Comparison of ENCODE assay signal across 1 cellular context in genomic region chr17:5111402-5112204, GRCh38.
TF ChIP-seq lines count a peak whose summit lies in the region.

Gene ZNF232, minus strand, starts transcription at chr17:5111878. Its CDS starts 56 bp downstream, at chr17:5111822.

TF ChIP-seq in K562, 482 proteins besides CTCF, POLR2A, EP300 and RAD21 (continued from another document and continues in another):
- TF ChIP-seq VEZF1 (CRISPR knock-in tag; IDR thresholded peaks at IDR 0.05) = no peak
- no peak; the same call in 1 of the 2 replicates for TF ChIP-seq NKRF (IDR thresholded peaks at IDR 0.05; ENCODE audit: borderline replicate concordance)
- no peak for TF ChIP-seq ZNF561 (CRISPR knock-in tag; conservative IDR thresholded peaks at IDR 0.05)
- TF ChIP-seq RFX1 (IDR thresholded peaks at IDR 0.05) = no peak
- TF ChIP-seq FOXA3 (CRISPR knock-in tag; conservative IDR thresholded peaks at IDR 0.05 in 1 of 2, IDR thresholded peaks at IDR 0.05 in 1 of 2) = no peak
- no peak for TF ChIP-seq PRMT5 (CRISPR knock-in tag; IDR thresholded peaks at IDR 0.05)
- no peak for TF ChIP-seq NR1H2 (CRISPR knock-in tag; IDR thresholded peaks at IDR 0.05)
- TF ChIP-seq UBTF (IDR thresholded peaks at IDR 0.05; ENCODE audit: borderline replicate concordance in 1 of 2, low read depth in 2 of 2, low read length in 2 of 2) = peak; percentile 72 to 89; a peak in 3 of 4 replicates
- TF ChIP-seq HMBOX1 (IDR thresholded peaks at IDR 0.05) = no peak
- TF ChIP-seq SNAPC5 (CRISPR knock-in tag; IDR thresholded peaks at IDR 0.05) = no peak
- TF ChIP-seq BACH1 (tag; IDR thresholded peaks at IDR 0.05) = no peak
- no peak for TF ChIP-seq NR2C2 (CRISPR knock-in tag; IDR thresholded peaks at IDR 0.05)
- peak; percentile 64 for TF ChIP-seq NR2C2 (tag; IDR thresholded peaks at IDR 0.05)
- TF ChIP-seq ZFP1 (CRISPR knock-in tag; IDR thresholded peaks at IDR 0.05) = no peak
- TF ChIP-seq TRIM25 (IDR thresholded peaks at IDR 0.05; ENCODE audit: borderline replicate concordance) = no peak
- peak; percentile 85 for TF ChIP-seq GABPA (tag; conservative IDR thresholded peaks at IDR 0.05; ENCODE audit: low read depth)
- no peak for TF ChIP-seq IRF1 (CRISPR knock-in tag; IDR thresholded peaks at IDR 0.05; ENCODE audit: borderline replicate concordance)
- TF ChIP-seq CTCFL (IDR thresholded peaks at IDR 0.05; ENCODE audit: borderline replicate concordance, insufficient read depth, low read depth, low read length, poor library complexity, severe bottlenecking) = no peak
- TF ChIP-seq RBM14 (IDR thresholded peaks at IDR 0.05; ENCODE audit: borderline replicate concordance, insufficient read depth, low read depth, low read length) = no peak
- TF ChIP-seq ESRRB (CRISPR knock-in tag; IDR thresholded peaks at IDR 0.05; ENCODE audit: borderline replicate concordance) = no peak
- TF ChIP-seq ZNF146 (CRISPR knock-in tag; IDR thresholded peaks at IDR 0.05; ENCODE audit: unreplicated experiment) = no peak
- TF ChIP-seq E2F5 (CRISPR knock-in tag; IDR thresholded peaks at IDR 0.05) = no peak
- TF ChIP-seq ATF3 (IDR thresholded peaks at IDR 0.05) = no peak
- no peak for TF ChIP-seq ATF3 (CRISPR knock-in tag; conservative IDR thresholded peaks at IDR 0.05)
- TF ChIP-seq RFX7 (CRISPR knock-in tag; IDR thresholded peaks at IDR 0.05) = no peak
- TF ChIP-seq ZNF124 (CRISPR knock-in tag; IDR thresholded peaks at IDR 0.05) = no peak
- TF ChIP-seq MCM7 (IDR thresholded peaks at IDR 0.05) = no peak
- no peak for TF ChIP-seq BCOR (IDR thresholded peaks at IDR 0.05)
- TF ChIP-seq SMARCB1 (IDR thresholded peaks at IDR 0.05; ENCODE audit: insufficient read length, low read depth) = no peak
- no peak; the same call in 1 of the 2 replicates for TF ChIP-seq ZNF395 (CRISPR knock-in tag; IDR thresholded peaks at IDR 0.05)
- no peak for TF ChIP-seq ZNF282 (CRISPR knock-in tag; IDR thresholded peaks at IDR 0.05)
- TF ChIP-seq RFX5 (IDR thresholded peaks at IDR 0.05; ENCODE audit: low read depth, low read length) = no peak
- no peak for TF ChIP-seq CC2D1A (IDR thresholded peaks at IDR 0.05)
- TF ChIP-seq HOMEZ (CRISPR knock-in tag; IDR thresholded peaks at IDR 0.05) = no peak
- TF ChIP-seq BRCA1 (IDR thresholded peaks at IDR 0.05) = no peak
- no peak for TF ChIP-seq BRCA1 (CRISPR knock-in tag; IDR thresholded peaks at IDR 0.05)
- TF ChIP-seq TSC22D4 (tag; IDR thresholded peaks at IDR 0.05) = no peak
